ENCODE assay signal across 13 cellular contexts in the genomic region with DNA sequence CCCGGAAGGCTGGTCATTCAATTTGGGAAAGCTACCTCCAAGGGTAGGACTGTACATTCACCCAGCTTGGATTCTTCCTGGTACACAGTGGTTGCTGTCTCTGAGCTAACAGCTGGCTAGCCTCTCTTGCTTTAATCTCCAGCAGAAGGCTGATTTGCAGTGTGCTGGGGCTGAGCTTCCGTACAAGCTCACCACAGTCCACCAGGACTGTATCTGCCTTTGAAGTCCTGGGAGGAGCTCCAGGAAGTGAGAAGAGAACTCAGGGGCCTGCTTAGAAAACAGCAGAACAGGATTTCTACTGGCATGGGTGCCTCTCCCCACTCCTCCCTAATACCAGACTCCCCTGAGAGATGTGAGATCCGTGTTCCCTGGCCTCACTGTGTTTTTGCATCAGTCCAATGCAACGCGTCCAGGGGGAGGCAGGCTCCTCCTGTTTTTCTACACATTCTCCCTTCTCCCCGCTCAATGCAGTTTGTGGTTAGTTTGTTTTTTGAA. TPM values are rescaled to one million over a fixed set of nuclear protein-coding genes. Genes with fewer than 3 reads are reported as not detected.
A peak's percentile ranks its signal among the peaks of the same experiment; 100 is the strongest.
DNase-seq lines count a peak whose midpoint lies in the region; ATAC-seq and TF ChIP-seq lines count a peak whose summit lies in the region.
"Had no signal": no experiment of that assay in that cellular context is flagged by ENCODE, and none has a peak within 500 bp of the region (broad histone marks: within the 10 kb centered on the region; RNA-seq: fewer than 3 reads in every experiment).

No MANE protein-coding gene starts in this region.

- no peaks in the 10 kb centered on the region for H3K36me3 ChIP-seq in BLaER1 treated with 17β-estradiol and CSF1 and Interleukin-3, amounts not matched to agents 10 nM and 100 nM
- no peaks in the 10 kb centered on the region for H3K36me3 ChIP-seq in heart right ventricle
- no peaks in the 10 kb centered on the region for H3K36me3 ChIP-seq in parathyroid adenoma (ENCODE audit: control insufficient read depth, insufficient read depth, low read length)
- H3K36me3 ChIP-seq: lower lobe of right lung had no signal

- H3K27me3 Mint-ChIP-seq in activated CD8-positive, alpha-beta T cell treated with anti-CD3 and anti-CD28 coated beads for 36 hours, result peaks cover 56% of the 10 kb centered on the region
- peaks cover 6 to 12% (median 11%) of the 10 kb centered on the region in 3 donors for H3K27me3 Mint-ChIP-seq in immature natural killer cell (ENCODE audit: low read depth in 3 of 3)

- H3K4me1 Mint-ChIP-seq in activated CD8-positive, alpha-beta T cell treated with anti-CD3 and anti-CD28 coated beads for 36 hours (ENCODE audit: low read depth), result peaks cover 18% of the 10 kb centered on the region
- H3K4me1 Mint-ChIP-seq in immature natural killer cell, result peaks cover 0 to 1% of the 10 kb centered on the region in 2 donors

- no peak overlapping the region for H3K9ac ChIP-seq in BLaER1 treated with 17β-estradiol and CSF1 and Interleukin-3, amounts not matched to agents 10 nM and 100 nM
- H3K9ac ChIP-seq in parathyroid adenoma, result no peak overlapping the region

- H3K4me2 ChIP-seq in BLaER1 treated with 17β-estradiol and CSF1 and Interleukin-3, amounts not matched to agents 10 nM and 100 nM, result peak overlapping the region in 10 of 11 experiments; percentile 10 to 65 (median 53); a peak in 19 of 22 replicates
- peak overlapping the region; percentile 32 for H3K4me2 ChIP-seq in parathyroid adenoma (ENCODE audit: low read length)

- H4K20me1 ChIP-seq in BLaER1 treated with 17β-estradiol and CSF1 and Interleukin-3, amounts not matched to agents 10 nM and 100 nM, result peaks cover 0 to under 1% (median 0%) of the 10 kb centered on the region in 11 experiments; a peak in 1 of 22 replicates

- intact Hi-C loops in activated CD8-positive, alpha-beta T cell treated with anti-CD3 and anti-CD28 coated beads for 36 hours (cut with micrococcal nuclease), result no loop called here
- intact Hi-C loops in heart right ventricle (cut with DNase I), result loop anchor here in 1 of 10 donors (10.0 kb wide), 1 partner anchor 53 kb away; no protein-coding TSS in a partner anchor

- no peaks in the 10 kb centered on the region for H3K36me3 Mint-ChIP-seq in activated CD8-positive, alpha-beta T cell treated with anti-CD3 and anti-CD28 coated beads for 36 hours (ENCODE audit: low read depth)
- H3K36me3 Mint-ChIP-seq in immature natural killer cell, result no peaks in the 10 kb centered on the region

- H3K4me1 ChIP-seq in BLaER1 treated with 17β-estradiol and CSF1 and Interleukin-3, amounts not matched to agents 10 nM and 100 nM, result peaks cover 9 to 52% (median 33%) of the 10 kb centered on the region in 10 experiments; a peak in 19 of 20 replicates
- peaks cover 3 to 82% (median 50%) of the 10 kb centered on the region in 9 donors for H3K4me1 ChIP-seq in heart right ventricle
- peaks cover 79% of the 10 kb centered on the region for H3K4me1 ChIP-seq in parathyroid adenoma

- DNase-seq in activated CD8-positive, alpha-beta T cell treated with anti-CD3 and anti-CD28 coated beads for 36 hours, result no peak
- no peak for DNase-seq in heart right ventricle
- DNase-seq in immature natural killer cell, result no peak
- DNase-seq: lower lobe of right lung; NCI-H1092; stimulated activated CD4-positive, alpha-beta T cell treated with anti-CD3 and anti-CD28 coated beads, Interleukin-15, amount 100 ng/mL, for 24 hours; SW 1271 had no signal

- H3K79me2 ChIP-seq in parathyroid adenoma, result peaks cover 90% of the 10 kb centered on the region

- H3K9me3 Mint-ChIP-seq in activated CD8-positive, alpha-beta T cell treated with anti-CD3 and anti-CD28 coated beads for 36 hours, result no peaks in the 10 kb centered on the region
- H3K9me3 Mint-ChIP-seq in immature natural killer cell, result no peaks in the 10 kb centered on the region
- H3K9me3 Mint-ChIP-seq: stimulated activated naive CD8-positive, alpha-beta T cell treated with anti-CD3 and anti-CD28 coated beads, Interleukin-15, Interleukin-2, amounts not matched to agents 100 ng/mL and 50 ng/mL, for 24 hours had no signal

- POLR2A ChIA-PET in activated CD8-positive, alpha-beta T cell treated with anti-CD3 and anti-CD28 coated beads for 36 hours (lab: Charles Lee), result interaction anchor here (1.3 kb wide), 1 partner anchor 9 kb away, joined by 3 read pairs; no protein-coding TSS in a partner anchor

- no peak overlapping the region for H2AFZ ChIP-seq in parathyroid adenoma

- WGBS in heart right ventricle, 2 donors, result 55 to 60% methylated on average over 6 of the region's 6 CpGs

- peak; percentile 34 for ATAC-seq in activated CD8-positive, alpha-beta T cell treated with anti-CD3 and anti-CD28 coated beads for 36 hours
- ATAC-seq in heart right ventricle (peak in 6 of 8 donors; percentile 40 to 56 (median 46)), HG02763 (IDR thresholded peaks at IDR 0.05; ENCODE audit: unreplicated experiment) (no peak), HG03354 (IDR thresholded peaks at IDR 0.05; ENCODE audit: poor library complexity, severe bottlenecking, unreplicated experiment) (no peak), HG03460 (IDR thresholded peaks at IDR 0.05; ENCODE audit: unreplicated experiment) (no peak)

- H3K27ac ChIP-seq in BLaER1 treated with 17β-estradiol and CSF1 and Interleukin-3, amounts not matched to agents 10 nM and 100 nM, result no peak overlapping the region
- H3K27ac ChIP-seq in heart right ventricle (peak overlapping the region in 8 of 10 donors; percentile 1 to 59 (median 32)), parathyroid adenoma (peak overlapping the region; percentile 91)
- H3K27ac ChIP-seq: lower lobe of right lung had no signal

- H3K4me3 Mint-ChIP-seq in activated CD8-positive, alpha-beta T cell treated with anti-CD3 and anti-CD28 coated beads for 36 hours, result no peak overlapping the region
- no peak overlapping the region for H3K4me3 Mint-ChIP-seq in immature natural killer cell
- H3K4me3 Mint-ChIP-seq: stimulated activated naive CD8-positive, alpha-beta T cell treated with anti-CD3 and anti-CD28 coated beads, Interleukin-15, Interleukin-2, amounts not matched to agents 100 ng/mL and 50 ng/mL, for 24 hours had no signal

- H3K9me3 ChIP-seq in BLaER1 treated with 17β-estradiol and CSF1 and Interleukin-3, amounts not matched to agents 10 nM and 100 nM (replicated peaks in 1 of 11), result no peaks in the 10 kb centered on the region
- no peaks in the 10 kb centered on the region for H3K9me3 ChIP-seq in heart right ventricle
- no peaks in the 10 kb centered on the region for H3K9me3 ChIP-seq in parathyroid adenoma (ENCODE audit: control insufficient read depth, low read length)
- H3K9me3 ChIP-seq: lower lobe of right lung had no signal

- no peak for TF ChIP-seq CTCF in activated CD8-positive, alpha-beta T cell treated with anti-CD3 and anti-CD28 coated beads for 36 hours (IDR thresholded peaks at IDR 0.05)
- TF ChIP-seq CTCF in heart right ventricle (IDR thresholded peaks at IDR 0.05) (no peak), parathyroid adenoma (IDR thresholded peaks at IDR 0.05) (no peak)

- H3K27ac Mint-ChIP-seq in activated CD8-positive, alpha-beta T cell treated with anti-CD3 and anti-CD28 coated beads for 36 hours, result no peak overlapping the region
- H3K27ac Mint-ChIP-seq in immature natural killer cell, result no peak overlapping the region
- H3K27ac Mint-ChIP-seq: stimulated activated naive CD8-positive, alpha-beta T cell treated with anti-CD3 and anti-CD28 coated beads, Interleukin-15, Interleukin-2, amounts not matched to agents 100 ng/mL and 50 ng/mL, for 24 hours had no signal

- CTCF ChIA-PET in activated CD8-positive, alpha-beta T cell treated with anti-CD3 and anti-CD28 coated beads for 36 hours (lab: Charles Lee), result interaction anchor here (0.9 to 2.7 kb wide), 4 partner anchors 12 to 388 kb away, joined by 3 to 22 read pairs (median 4); no protein-coding TSS in a partner anchor

- H3K27me3 ChIP-seq in BLaER1 treated with 17β-estradiol and CSF1 and Interleukin-3, amounts not matched to agents 10 nM and 100 nM, result peaks cover 19 to 37% (median 29%) of the 10 kb centered on the region in 11 experiments
- peaks cover 0 to 37% (median 6%) of the 10 kb centered on the region in 7 donors for H3K27me3 ChIP-seq in heart right ventricle
- H3K27me3 ChIP-seq in parathyroid adenoma (ENCODE audit: control insufficient read depth, insufficient read depth, low read length), result no peaks in the 10 kb centered on the region

- H3K4me3 ChIP-seq in BLaER1 treated with 17β-estradiol and CSF1 and Interleukin-3, amounts not matched to agents 10 nM and 100 nM, result no peak overlapping the region
- H3K4me3 ChIP-seq in heart right ventricle (peak overlapping the region in 5 of 10 donors; percentile 0 to 16 (median 9)), parathyroid adenoma (ENCODE audit: low read depth, low read length) (peak overlapping the region; percentile 37)
- H3K4me3 ChIP-seq: lower lobe of right lung had no signal

RNA-seq across cellular contexts. Expression of gene AFAP1L2, which starts 6.6 kb away (rescaled TPM):
- 1 to 10 TPM; 4.9 to 6.3 TPM for total RNA-seq in activated CD8-positive, alpha-beta T cell treated with anti-CD3 and anti-CD28 coated beads for 36 hours
- total RNA-seq in heart right ventricle, result 1 to 10 TPM; 2.9 to 5.0 (median 4.5) TPM
- polyA plus RNA-seq in heart right ventricle (1 to 10 TPM; 3.0 to 3.6 TPM), immature natural killer cell (1 to 10 TPM in 2 of 3 donors, under 1 TPM in 1; 0.61 to 2.0 (median 1.2) TPM)

Comparison
In these comparisons a context has a peak if more than half of its experiments do, and no peak if none do; other contexts are left out.
1. H3K27ac ChIP-seq: peak in heart right ventricle (8 of 10) and parathyroid adenoma (single experiment); none in BLaER1 treated with 17β-estradiol and CSF1 and Interleukin-3, amounts not matched to agents 10 nM and 100 nM (0 of 11).
2. ATAC-seq: peak in activated CD8-positive, alpha-beta T cell treated with anti-CD3 and anti-CD28 coated beads for 36 hours (single experiment) and heart right ventricle (6 of 8); none in HG02763 (single experiment), HG03354 (single experiment) and HG03460 (single experiment).